16 cellular contexts compared by ENCODE assay signal in the genomic region with DNA sequence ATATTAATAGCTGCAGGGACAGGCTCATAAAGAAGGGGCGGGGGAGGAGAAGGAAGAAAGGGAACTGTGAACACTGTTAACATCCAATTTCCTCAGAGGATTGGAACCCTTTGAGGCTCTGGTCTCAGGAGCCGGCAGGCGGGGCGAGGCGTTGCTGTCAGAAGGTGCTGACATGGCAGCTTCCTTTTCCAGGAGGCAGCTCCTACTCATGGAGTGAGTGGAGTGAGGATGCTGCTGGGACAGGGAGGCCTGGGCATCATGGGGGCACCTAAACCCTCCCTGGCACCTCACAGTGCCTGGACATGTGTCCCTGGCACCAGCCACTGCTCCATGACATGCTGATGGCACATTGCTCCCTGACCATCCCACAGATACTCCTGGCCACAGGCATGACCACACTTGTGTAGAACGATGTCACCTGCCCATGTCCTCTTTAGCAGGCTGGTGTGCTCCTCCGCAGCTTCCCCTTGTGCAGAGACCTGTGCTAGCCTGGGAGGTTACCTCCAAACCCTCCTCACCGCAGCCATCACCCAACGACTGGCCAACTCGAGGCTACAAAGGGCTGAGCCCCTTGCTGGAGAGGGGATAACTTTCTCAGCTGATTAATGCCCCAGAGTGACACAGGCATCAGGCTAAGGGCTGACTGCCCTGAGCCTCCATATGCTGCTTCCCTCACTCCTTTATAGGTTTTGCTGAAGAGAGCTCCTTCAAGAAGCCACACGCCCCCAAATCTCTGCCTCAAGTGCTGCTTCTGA.
DNase-seq lines count a peak whose midpoint lies in the region; ATAC-seq, FAIRE-seq and TF ChIP-seq lines count a peak whose summit lies in the region.
"Had no signal": no experiment of that assay in that cellular context is flagged by ENCODE, and none has a peak within 500 bp of the region (broad histone marks: within the 10 kb centered on the region; RNA-seq: fewer than 3 reads in every experiment).

No MANE protein-coding gene starts in this region.

- H3K27ac ChIP-seq in Panc1 (ENCODE audit: low read length) (no peak overlapping the region), H1 (ENCODE audit: low read depth, low read length) (no peak overlapping the region), spleen (no peak overlapping the region)

- no TSS peak for BruUV-seq in Panc1 (replicated peaks; lab: Mats Ljungman, UMichigan)

- no peak overlapping the region for H3K4me3 Mint-ChIP-seq in activated naive CD4-positive, alpha-beta T cell treated with anti-CD3 and anti-CD28 coated beads, Interleukin-2, amount 10 ng/mL, durations not matched to agents 7 days and 5 days
- H3K4me3 Mint-ChIP-seq: CD14-positive monocyte; CD8-positive, alpha-beta T cell; GM23338; H9; IgD-negative memory B cell had no signal

- no peak overlapping the region for H3K56ac ChIP-seq in H1 (replicated peaks; ENCODE audit: insufficient read length, low read depth, low read length)

- DNase-seq in NCI-H524 (lab: John Stamatoyannopoulos, UW) (peak; percentile 89 to 95), Panc1 (ENCODE audit: low read depth, low spot score) (no peak), H1 (ENCODE audit: low read depth in 1 of 2, low spot score in 2 of 2) (no peak), spleen (peak; percentile 40)
- DNase-seq in activated naive CD4-positive, alpha-beta T cell treated with anti-CD3 and anti-CD28 coated beads, Interleukin-2, amount 10 ng/mL, durations not matched to agents 7 days and 5 days = no peak
- DNase-seq: Caco-2; CD8-positive, alpha-beta T cell; DMS53; GF-D8; H9 had no signal

- H3K4me3 ChIP-seq in Panc1 (ENCODE audit: low read depth in 2 of 2, low read length in 2 of 2) = no peak overlapping the region
- H3K4me3 ChIP-seq in H1 (ENCODE audit: extremely low read depth in 1 of 4, insufficient read depth in 2 of 4, low read depth in 3 of 4, low read length in 4 of 4) = no peak overlapping the region
- H3K4me3 ChIP-seq in spleen = no peak overlapping the region
- H3K4me3 ChIP-seq: GM23338 had no signal

- H3K4me2 ChIP-seq in H1 (ENCODE audit: insufficient read depth in 1 of 2, low read depth in 2 of 2, low read length in 2 of 2) = no peak overlapping the region
- H3K4me2 ChIP-seq: GM23338 had no signal

- no peak overlapping the region for H4K8ac ChIP-seq in H1 (ENCODE audit: extremely low read depth, insufficient read depth, low read length)

- H3K36me3 Mint-ChIP-seq in activated naive CD4-positive, alpha-beta T cell treated with anti-CD3 and anti-CD28 coated beads, Interleukin-2, amount 10 ng/mL, durations not matched to agents 7 days and 5 days = no peaks in the 10 kb centered on the region
- H3K36me3 Mint-ChIP-seq: CD14-positive monocyte; CD8-positive, alpha-beta T cell had no signal

- CTCF ChIA-PET in Panc1 (lab: Charles Lee) (no interaction called here), H1 (lab: Charles Lee; ENCODE audit: partially characterized antibody) (no interaction called here)
- CTCF ChIA-PET in activated naive CD4-positive, alpha-beta T cell treated with anti-CD3 and anti-CD28 coated beads, Interleukin-2, amount 10 ng/mL, durations not matched to agents 7 days and 5 days (lab: Charles Lee) = no interaction called here

- H3K18ac ChIP-seq in H1 (ENCODE audit: extremely low read depth, low read length) = no peak overlapping the region

- no peak for TF ChIP-seq RAD21 in H1 (IDR thresholded peaks at IDR 0.05 in 1 of 2, conservative IDR thresholded peaks at IDR 0.05 in 1 of 2; ENCODE audit: low read depth in 2 of 2, low read length in 2 of 2)

- H3K4me1 Mint-ChIP-seq in activated naive CD4-positive, alpha-beta T cell treated with anti-CD3 and anti-CD28 coated beads, Interleukin-2, amount 10 ng/mL, durations not matched to agents 7 days and 5 days = no peaks in the 10 kb centered on the region
- H3K4me1 Mint-ChIP-seq: CD14-positive monocyte, GM23338, IgD-negative memory B cell had no signal

- H3K79me2 ChIP-seq in H1 (ENCODE audit: control insufficient read depth in 1 of 2, insufficient read depth in 2 of 2, low read length in 2 of 2) = no peaks in the 10 kb centered on the region

- no peak overlapping the region for H3K4ac ChIP-seq in H1 (replicated peaks; ENCODE audit: insufficient read length, low read depth, low read length)

- H3K9me3 ChIP-seq in Panc1 (ENCODE audit: control insufficient read depth, insufficient read depth, low read depth, low read length) (no peaks in the 10 kb centered on the region), H1 (ENCODE audit: insufficient read depth in 2 of 2, low read depth in 1 of 2, low read length in 1 of 2) (no peaks in the 10 kb centered on the region), spleen (peaks cover 0 to 2% (median 0%) of the 10 kb centered on the region in 8 donors)
- H3K9me3 ChIP-seq: Caco-2 had no signal

- TF ChIP-seq EP300 in H1 (IDR thresholded peaks at IDR 0.05; ENCODE audit: borderline replicate concordance in 1 of 2, low read depth in 2 of 2, low read length in 2 of 2) = no peak

- WGBS in H1 (ENCODE audit: extremely low coverage in 1 of 2, insufficient coverage in 1 of 2, insufficient read length in 1 of 2, insufficient replicate concordance in 2 of 2, low coverage in 1 of 2, low lambda C conversion rate in 2 of 2, missing lambda C conversion rate in 1 of 2), 2 experiments = 85% methylated on average over 10 of the region's 11 CpGs; no CpG with 5 or more reads in 1 of the 2 experiments
- 66 to 76% (median 68%) methylated on average over 10 to 11 of the region's 11 CpGs for WGBS in spleen, 5 donors

- H3K27me3 ChIP-seq in Panc1 (ENCODE audit: control insufficient read depth, insufficient read depth, low read length) (peaks cover 10% of the 10 kb centered on the region), H1 (replicated peaks in 1 of 4; ENCODE audit: control insufficient read depth in 3 of 4, extremely low read depth in 1 of 4, insufficient read depth in 3 of 4, low read length in 3 of 4) (no peaks in the 10 kb centered on the region; a peak in 2 of 7 replicates), spleen (replicated peaks in 1 of 7) (peaks cover 0 to 7% (median 0%) of the 10 kb centered on the region in 7 donors)

- no peak overlapping the region for H3K27ac Mint-ChIP-seq in activated naive CD4-positive, alpha-beta T cell treated with anti-CD3 and anti-CD28 coated beads, Interleukin-2, amount 10 ng/mL, durations not matched to agents 7 days and 5 days
- H3K27ac Mint-ChIP-seq: CD8-positive, alpha-beta T cell; GM23338; H9; IgD-negative memory B cell had no signal

- no peaks in the 10 kb centered on the region for H3K79me1 ChIP-seq in H1 (ENCODE audit: low read depth, low read length)

- H3K36me3 ChIP-seq in Panc1 (ENCODE audit: control insufficient read depth, insufficient read depth, low read length) (no peaks in the 10 kb centered on the region), H1 (ENCODE audit: control insufficient read depth in 2 of 4, insufficient read depth in 4 of 4, low read length in 3 of 4) (no peaks in the 10 kb centered on the region), spleen (no peaks in the 10 kb centered on the region)

- no peak overlapping the region for H2BK15ac ChIP-seq in H1 (ENCODE audit: low read length)

- no peak for FAIRE-seq in H1 (lab: Jason Lieb, UNC)
- FAIRE-seq: A204.1 had no signal

- in situ Hi-C loops in Panc1 (cut with HindIII; ENCODE audit: low pct_unique_long_range_greater_than_20kb, low sequenced_read_pairs) = no loop called here

- H4K20me1 ChIP-seq in H1 (replicated peaks in 1 of 2; ENCODE audit: control insufficient read depth in 1 of 2, insufficient read depth in 2 of 2, low read length in 2 of 2) = peaks cover 0 to 3% of the 10 kb centered on the region in 2 experiments

- no peak overlapping the region for H2BK20ac ChIP-seq in H1 (ENCODE audit: low read length)

- no peak overlapping the region for H3K23ac ChIP-seq in H1 (ENCODE audit: insufficient read length)

- ATAC-seq in Panc1 (0 out of 2 replicates have a peak, but pooled peaks have one; percentile 18), HG02885 (IDR thresholded peaks at IDR 0.05; ENCODE audit: poor library complexity, unreplicated experiment) (no peak), GM19455 (IDR thresholded peaks at IDR 0.05; ENCODE audit: unreplicated experiment) (no peak)
- ATAC-seq: CD8-positive, alpha-beta T cell; GM23338 had no signal

- no peak overlapping the region for H4K5ac ChIP-seq in H1 (ENCODE audit: insufficient read length, low read depth, low read length)

- intact Hi-C loops in Panc1 (cut with micrococcal nuclease; ENCODE audit: unreplicated experiment) (no loop called here), spleen (cut with DNase I; ENCODE audit: low total_unique reads) (no loop called here)

- no peak for TF ChIP-seq CTCF in Panc1 (IDR thresholded peaks at IDR 0.05)
- no peak for TF ChIP-seq CTCF in H1 (IDR thresholded peaks at IDR 0.05; ENCODE audit: control extremely low read depth in 1 of 3, insufficient read depth in 1 of 3, low read depth in 1 of 3, low read length in 3 of 3)
- TF ChIP-seq CTCF in spleen (IDR thresholded peaks at IDR 0.05 in 8 of 11, conservative IDR thresholded peaks at IDR 0.05 in 3 of 11) = no peak

- H3K23me2 ChIP-seq in H1 (ENCODE audit: low read depth, low read length) = 0 out of 2 replicates have a peak, but pooled peaks cover 1% of the 10 kb centered on the region

- H2BK5ac ChIP-seq in H1 (ENCODE audit: low read depth, low read length) = no peak overlapping the region

- H2AFZ ChIP-seq in H1 (ENCODE audit: low read length) = no peak overlapping the region
- H2AFZ ChIP-seq: GM23338 had no signal

- no peaks in the 10 kb centered on the region for H3K9me3 Mint-ChIP-seq in activated naive CD4-positive, alpha-beta T cell treated with anti-CD3 and anti-CD28 coated beads, Interleukin-2, amount 10 ng/mL, durations not matched to agents 7 days and 5 days
- H3K9me3 Mint-ChIP-seq: CD14-positive monocyte; CD8-positive, alpha-beta T cell; H9 had no signal

- peak overlapping the region; percentile 68; the same call in 1 of the 2 replicates for H2BK12ac ChIP-seq in H1 (ENCODE audit: low read depth, low read length)

- H4K91ac ChIP-seq in H1 (replicated peaks; ENCODE audit: insufficient read length, low read length) = no peak overlapping the region

- H3K27me3 Mint-ChIP-seq in activated naive CD4-positive, alpha-beta T cell treated with anti-CD3 and anti-CD28 coated beads, Interleukin-2, amount 10 ng/mL, durations not matched to agents 7 days and 5 days = peaks cover 6% of the 10 kb centered on the region

- H3K4me1 ChIP-seq in Panc1 (ENCODE audit: control insufficient read depth, insufficient read depth, low read length) = no peaks in the 10 kb centered on the region
- H3K4me1 ChIP-seq in H1 (replicated peaks in 1 of 4; ENCODE audit: control insufficient read depth in 3 of 4, insufficient read depth in 4 of 4, low read length in 3 of 4) = no peaks in the 10 kb centered on the region; a peak in 1 of 7 replicates
- no peaks in the 10 kb centered on the region for H3K4me1 ChIP-seq in spleen
- H3K4me1 ChIP-seq: Caco-2 had no signal

- TF ChIP-seq POLR2A in H1 (IDR thresholded peaks at IDR 0.05; ENCODE audit: control extremely low read depth in 1 of 2, low read depth in 2 of 2, low read length in 2 of 2) (no peak), spleen (IDR thresholded peaks at IDR 0.05) (no peak)

- POLR2A ChIA-PET in Panc1 (lab: Charles Lee) (interaction anchor here (0.7 kb wide), 1 partner anchor 16 kb away, joined by 3 read pairs; no protein-coding TSS in a partner anchor), H1 (lab: Charles Lee; ENCODE audit: partially characterized antibody) (no interaction called here)

- H3K9ac ChIP-seq in H1 (replicated peaks in 1 of 4; ENCODE audit: extremely low read depth in 1 of 4, low read depth in 3 of 4, low read length in 3 of 4) = no peak overlapping the region

- H2BK120ac ChIP-seq in H1 (replicated peaks; ENCODE audit: low read depth, low read length) = no peak overlapping the region

- peak overlapping the region; percentile 75; the same call in 1 of the 2 replicates for H2AK5ac ChIP-seq in H1 (ENCODE audit: low read depth, low read length)

- H3K14ac ChIP-seq in H1 (ENCODE audit: insufficient read length) = no peak overlapping the region

Comparison
In these comparisons a context has a peak if more than half of its experiments do, and no peak if none do; other contexts are left out.
1. DNase-seq: peak in NCI-H524 (2 of 2) and spleen (single experiment); none in Panc1 (single experiment), H1 (0 of 2) and activated naive CD4-positive, alpha-beta T cell treated with anti-CD3 and anti-CD28 coated beads, Interleukin-2, amount 10 ng/mL, durations not matched to agents 7 days and 5 days (single experiment).